Comparison of ENCODE assay signal across 10 cellular contexts in the genomic region with DNA sequence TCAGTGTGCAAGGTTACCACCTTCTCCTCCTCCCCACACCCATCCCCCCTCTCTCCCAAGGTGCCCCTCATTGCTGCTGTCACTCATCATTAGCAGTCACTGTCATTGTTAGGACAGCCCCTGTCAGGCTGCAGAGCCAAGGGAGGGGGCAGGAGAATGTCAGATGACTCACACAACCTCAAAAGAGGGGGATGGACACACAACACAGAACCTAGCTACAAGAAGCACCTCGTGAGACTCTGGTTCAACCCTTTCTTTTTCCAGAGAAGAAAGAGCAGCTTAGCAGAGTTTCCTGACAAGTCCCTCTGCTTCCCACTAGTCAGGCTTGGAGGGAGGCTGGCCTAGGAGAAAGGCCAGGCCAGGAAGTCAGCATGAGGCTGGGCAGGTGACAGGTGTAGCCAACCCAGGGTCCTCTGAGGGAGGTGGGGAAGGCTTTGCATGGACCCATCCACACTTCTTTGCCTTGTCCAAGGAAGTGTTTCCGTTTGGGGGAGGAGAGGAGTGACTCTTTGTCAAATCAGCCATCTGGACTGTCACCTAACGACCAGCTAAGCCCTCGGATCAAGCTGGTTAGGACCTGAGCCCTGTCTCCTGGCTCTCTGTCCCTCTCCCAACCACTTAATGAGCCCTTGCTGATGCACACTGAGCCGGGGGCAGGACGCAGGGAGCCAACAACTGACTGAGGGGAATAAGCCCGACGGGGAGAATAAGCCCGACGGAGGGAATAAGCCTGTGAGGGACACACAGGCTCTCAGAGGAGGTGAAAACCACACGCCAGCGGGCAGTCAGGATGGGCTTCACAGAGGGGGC. TPM values are rescaled to one million over a fixed set of nuclear protein-coding genes. Genes with fewer than 3 reads are reported as not detected.
DNase-seq lines count a peak whose midpoint lies in the region; ATAC-seq and TF ChIP-seq lines count a peak whose summit lies in the region.
"Had no signal": no experiment of that assay in that cellular context is flagged by ENCODE, and none has a peak within 500 bp of the region (broad histone marks: within the 10 kb centered on the region; RNA-seq: fewer than 3 reads in every experiment).

No MANE protein-coding gene starts in this region.

- H3K4me3 Mint-ChIP-seq in WTC11 (no peak overlapping the region), nephron progenitor cell (no peak overlapping the region)

- no peak overlapping the region for H3K4me3 ChIP-seq in BLaER1 treated with 17β-estradiol and CSF1 and Interleukin-3, amounts not matched to agents 10 nM and 100 nM
- H3K4me3 ChIP-seq in H7 (ENCODE audit: insufficient read depth, low read depth, low read length), result no peak overlapping the region
- H3K4me3 ChIP-seq in testis, result no peak overlapping the region
- H3K4me3 ChIP-seq: SJSA1 had no signal

- H3K9me3 ChIP-seq in BLaER1 treated with 17β-estradiol and CSF1 and Interleukin-3, amounts not matched to agents 10 nM and 100 nM (replicated peaks in 1 of 11), result no peaks in the 10 kb centered on the region
- H3K9me3 ChIP-seq in testis, result no peaks in the 10 kb centered on the region
- H3K9me3 ChIP-seq: SJSA1 had no signal

- no peaks in the 10 kb centered on the region for H3K27me3 ChIP-seq in BLaER1 treated with 17β-estradiol and CSF1 and Interleukin-3, amounts not matched to agents 10 nM and 100 nM
- H3K27me3 ChIP-seq in H7 (ENCODE audit: control insufficient read depth, insufficient read depth, low read length) (no peaks in the 10 kb centered on the region), testis (no peaks in the 10 kb centered on the region)
- H3K27me3 ChIP-seq: SJSA1 had no signal

- no peaks in the 10 kb centered on the region for H4K20me1 ChIP-seq in BLaER1 treated with 17β-estradiol and CSF1 and Interleukin-3, amounts not matched to agents 10 nM and 100 nM

- H3K9me3 Mint-ChIP-seq in WTC11, result no peaks in the 10 kb centered on the region
- H3K9me3 Mint-ChIP-seq in nephron progenitor cell, result no peaks in the 10 kb centered on the region

- H3K36me3 ChIP-seq in BLaER1 treated with 17β-estradiol and CSF1 and Interleukin-3, amounts not matched to agents 10 nM and 100 nM, result no peaks in the 10 kb centered on the region
- H3K36me3 ChIP-seq in H7 (replicated peaks; ENCODE audit: control insufficient read depth, insufficient read depth, low read length), result no peaks in the 10 kb centered on the region
- H3K36me3 ChIP-seq in testis (ENCODE audit: low read depth, missing control alignments), result no peaks in the 10 kb centered on the region
- H3K36me3 ChIP-seq: SJSA1 had no signal

- no peaks in the 10 kb centered on the region; the same call in 1 of the 2 replicates for H3K36me3 Mint-ChIP-seq in WTC11
- no peaks in the 10 kb centered on the region for H3K36me3 Mint-ChIP-seq in nephron progenitor cell (ENCODE audit: low read depth)

- CTCF ChIA-PET in WTC11 (lab: Charles Lee), result interaction anchor here (0.7 to 2.0 kb wide), 5 partner anchors 22 to 76 kb away, joined by 3 to 13 read pairs (median 3); no protein-coding TSS in a partner anchor

- peak overlapping the region in 2 of 11 experiments; percentile 6 to 34; a peak in 2 of 22 replicates for H3K27ac ChIP-seq in BLaER1 treated with 17β-estradiol and CSF1 and Interleukin-3, amounts not matched to agents 10 nM and 100 nM
- no peak overlapping the region for H3K27ac ChIP-seq in testis
- H3K27ac ChIP-seq: SJSA1 had no signal

- WGBS in testis, 2 donors, result 75% methylated on average over 12 of the region's 12 CpGs

- no peak for TF ChIP-seq CTCF in WTC11 (IDR thresholded peaks at IDR 0.05)
- TF ChIP-seq CTCF in testis (IDR thresholded peaks at IDR 0.05), result no peak
- TF ChIP-seq CTCF in nephron progenitor cell (IDR thresholded peaks at IDR 0.05), result no peak

- ATAC-seq in WTC11 (peak; percentile 25; the same call in 1 of the 2 replicates), GM18909 (IDR thresholded peaks at IDR 0.05; ENCODE audit: poor library complexity, unreplicated experiment) (no peak)

- H3K27me3 Mint-ChIP-seq in WTC11 (ENCODE audit: low read depth), result no peaks in the 10 kb centered on the region
- H3K27me3 Mint-ChIP-seq in nephron progenitor cell (ENCODE audit: low read depth, poor library complexity), result peaks cover 11% of the 10 kb centered on the region

- intact Hi-C loops in testis (cut with DNase I; ENCODE audit: low total_unique reads), result no loop called here

- DNase-seq in H7, result peak; percentile 64
- no peak for DNase-seq in WTC11 (ENCODE audit: low spot score)
- DNase-seq in islet precursor cell, result peak; percentile 73
- DNase-seq in cerebellum (ENCODE audit: low spot score), result no peak
- DNase-seq in testis, result no peak
- DNase-seq in nephron progenitor cell, result no peak
- DNase-seq: NCI-H1092 had no signal

- peak overlapping the region in 5 of 11 experiments; percentile 12 to 46 (median 39); a peak in 5 of 22 replicates for H3K9ac ChIP-seq in BLaER1 treated with 17β-estradiol and CSF1 and Interleukin-3, amounts not matched to agents 10 nM and 100 nM

- POLR2A ChIA-PET in WTC11 (lab: Charles Lee), result interaction anchor here (0.9 kb wide), 1 partner anchor 24 kb away, joined by 4 read pairs; no protein-coding TSS in a partner anchor

- H3K4me1 Mint-ChIP-seq in WTC11, result peaks cover 12% of the 10 kb centered on the region
- H3K4me1 Mint-ChIP-seq in nephron progenitor cell, result peaks cover 44% of the 10 kb centered on the region

- H3K27ac Mint-ChIP-seq in WTC11, result no peak overlapping the region
- no peak overlapping the region for H3K27ac Mint-ChIP-seq in nephron progenitor cell

- H3K4me2 ChIP-seq in BLaER1 treated with 17β-estradiol and CSF1 and Interleukin-3, amounts not matched to agents 10 nM and 100 nM, result peak overlapping the region; percentile 67 to 99 (median 81)

- TF ChIP-seq POLR2A in testis (IDR thresholded peaks at IDR 0.05), result no peak

- H3K4me1 ChIP-seq in BLaER1 treated with 17β-estradiol and CSF1 and Interleukin-3, amounts not matched to agents 10 nM and 100 nM, result peaks cover 70 to 86% (median 77%) of the 10 kb centered on the region in 10 experiments
- H3K4me1 ChIP-seq in testis, result peaks cover 15% of the 10 kb centered on the region

TF ChIP-seq in WTC11, 78 proteins besides CTCF, POLR2A, EP300 and RAD21:
- TF ChIP-seq, protein P1, sequence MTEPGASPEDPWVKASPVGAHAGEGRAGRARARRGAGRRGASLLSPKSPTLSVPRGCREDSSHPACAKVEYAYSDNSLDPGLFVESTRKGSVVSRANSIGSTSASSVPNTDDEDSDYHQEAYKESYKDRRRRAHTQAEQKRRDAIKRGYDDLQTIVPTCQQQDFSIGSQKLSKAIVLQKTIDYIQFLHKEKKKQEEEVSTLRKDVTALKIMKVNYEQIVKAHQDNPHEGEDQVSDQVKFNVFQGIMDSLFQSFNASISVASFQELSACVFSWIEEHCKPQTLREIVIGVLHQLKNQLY (CRISPR knock-in tag; IDR thresholded peaks at IDR 0.05), result no peak
- TF ChIP-seq TEAD4 (CRISPR knock-in tag; IDR thresholded peaks at IDR 0.05), result no peak

RNA-seq across cellular contexts. Expression of a gene that starts 18.3 kb away (rescaled TPM):
- total RNA-seq in H7 (2014; rRNA removed; shearing (Covaris generic)), result 4.0 and 7.0 TPM in 2 replicates
- total RNA-seq in WTC11 (2021), result 7.0 to 8.1 TPM (median 7.6 TPM) in 3 replicates
- 12.9 TPM for total RNA-seq in cerebellum
- total RNA-seq in testis, result 1 to 10 TPM; 2.2 to 5.1 TPM
- polyA plus RNA-seq in testis (ENCODE audit: insufficient read depth, low read depth, low replicate concordance), result 2.5 TPM

RNA-seq across cellular contexts. Expression of a gene that starts 49.4 kb away (rescaled TPM):
- total RNA-seq in H7 (2014; rRNA removed; shearing (Covaris generic)), result 0.11 TPM in 1 of 2 replicates, not detected in the other
- total RNA-seq in WTC11 (2021), result 0.09 to 0.18 TPM (median 0.09 TPM) in 3 replicates
- 0.45 TPM for total RNA-seq in cerebellum
- 10 to 100 TPM; 11.5 to 12.1 TPM for total RNA-seq in testis
- 6.7 TPM for polyA plus RNA-seq in testis (ENCODE audit: insufficient read depth, low read depth, low replicate concordance)

Comparison
In these comparisons a context has a peak if more than half of its experiments do, and no peak if none do; other contexts are left out.
1. DNase-seq: peak in H7 (single experiment) and islet precursor cell (single experiment); none in WTC11 (single experiment), cerebellum (single experiment), testis (single experiment) and nephron progenitor cell (single experiment).